In the genomic region with DNA sequence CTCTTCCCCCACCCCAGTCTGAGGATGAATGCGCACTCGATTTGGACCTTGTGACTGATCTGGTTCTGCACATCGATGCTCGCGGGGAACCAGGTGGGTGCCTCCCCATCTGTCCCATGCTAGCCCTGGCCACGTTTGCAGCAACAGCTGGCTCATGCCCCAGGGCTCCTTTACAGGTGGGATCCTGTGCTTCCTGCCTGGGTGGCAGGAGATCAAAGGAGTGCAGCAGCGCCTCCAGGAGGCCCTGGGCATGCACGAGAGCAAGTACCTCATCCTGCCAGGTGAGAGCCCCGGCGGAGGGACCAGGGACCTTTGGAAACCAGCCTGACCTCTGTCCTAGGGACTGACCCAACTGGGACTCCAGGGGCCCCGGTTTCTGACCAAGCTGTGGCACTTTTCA, we compare ENCODE assay signal across 18 cellular contexts.
"Had no signal": no experiment of that assay in that cellular context is flagged by ENCODE, and none has a peak within 500 bp of the region (broad histone marks: within the 10 kb centered on the region; RNA-seq: fewer than 3 reads in every experiment).

No MANE protein-coding gene starts in this region.

- H3K27me3 ChIP-seq: spleen, transverse colon had no signal

- DNase-seq: activated CD4-positive, alpha-beta T cell treated with anti-CD3 and anti-CD28 coated beads, Interleukin-2, amount 10 ng/mL, durations not matched to agents 24 days and 14 days; activated naive CD4-positive, alpha-beta T cell treated with anti-CD3 and anti-CD28 coated beads for 36 hours; effector memory CD4-positive, alpha-beta T cell; hippocampal formation; immature natural killer cell; left colon; naive B cell; nucleus accumbens; spleen; stimulated activated CD4-positive, alpha-beta T cell treated with anti-CD3 and anti-CD28 coated beads, Interleukin-1b, Interleukin-23, amount 100 ng/mL, for 48 hours; stimulated activated naive CD4-positive, alpha-beta T cell; substantia nigra; transverse colon had no signal

- H3K27ac ChIP-seq: spleen, transverse colon had no signal

- H3K4me1 ChIP-seq: spleen, transverse colon had no signal

- H3K4me3 Mint-ChIP-seq: activated CD4-positive, alpha-beta T cell treated with anti-CD3 and anti-CD28 coated beads, Interleukin-2, amount 10 ng/mL, durations not matched to agents 24 days and 14 days; activated naive CD4-positive, alpha-beta T cell treated with anti-CD3 and anti-CD28 coated beads for 36 hours; activated T-helper 17 cell treated with anti-CD3 and anti-CD28 coated beads, Interleukin-2, amount 50 U/mL, for 72 hours; central memory CD8-positive, alpha-beta T cell; immature natural killer cell; naive B cell had no signal

- H3K9me3 Mint-ChIP-seq: activated CD4-positive, alpha-beta T cell treated with anti-CD3 and anti-CD28 coated beads, Interleukin-2, amount 10 ng/mL, durations not matched to agents 24 days and 14 days; activated naive CD4-positive, alpha-beta T cell treated with anti-CD3 and anti-CD28 coated beads for 36 hours; activated T-helper 17 cell treated with anti-CD3 and anti-CD28 coated beads, Interleukin-2, amount 50 U/mL, for 72 hours; central memory CD8-positive, alpha-beta T cell; immature natural killer cell; naive B cell had no signal

- H3K4me1 Mint-ChIP-seq: activated CD4-positive, alpha-beta T cell treated with anti-CD3 and anti-CD28 coated beads, Interleukin-2, amount 10 ng/mL, durations not matched to agents 24 days and 14 days; activated T-helper 17 cell treated with anti-CD3 and anti-CD28 coated beads, Interleukin-2, amount 50 U/mL, for 72 hours; immature natural killer cell had no signal

- H3K4me3 ChIP-seq: lung, spleen, transverse colon had no signal

- H3K9me3 ChIP-seq: spleen, transverse colon had no signal

- ATAC-seq: activated T-helper 17 cell treated with anti-CD3 and anti-CD28 coated beads, Interleukin-2, amount 50 U/mL, for 72 hours; left colon; sciatic nerve had no signal

- H3K27me3 Mint-ChIP-seq: activated CD4-positive, alpha-beta T cell treated with anti-CD3 and anti-CD28 coated beads, Interleukin-2, amount 10 ng/mL, durations not matched to agents 24 days and 14 days; activated T-helper 17 cell treated with anti-CD3 and anti-CD28 coated beads, Interleukin-2, amount 50 U/mL, for 72 hours; central memory CD8-positive, alpha-beta T cell; naive B cell; progenitor cell of endocrine pancreas had no signal

- H3K27ac Mint-ChIP-seq: activated CD4-positive, alpha-beta T cell treated with anti-CD3 and anti-CD28 coated beads, Interleukin-2, amount 10 ng/mL, durations not matched to agents 24 days and 14 days; activated naive CD4-positive, alpha-beta T cell treated with anti-CD3 and anti-CD28 coated beads for 36 hours; activated T-helper 17 cell treated with anti-CD3 and anti-CD28 coated beads, Interleukin-2, amount 50 U/mL, for 72 hours; progenitor cell of endocrine pancreas had no signal
